In the genomic region with DNA sequence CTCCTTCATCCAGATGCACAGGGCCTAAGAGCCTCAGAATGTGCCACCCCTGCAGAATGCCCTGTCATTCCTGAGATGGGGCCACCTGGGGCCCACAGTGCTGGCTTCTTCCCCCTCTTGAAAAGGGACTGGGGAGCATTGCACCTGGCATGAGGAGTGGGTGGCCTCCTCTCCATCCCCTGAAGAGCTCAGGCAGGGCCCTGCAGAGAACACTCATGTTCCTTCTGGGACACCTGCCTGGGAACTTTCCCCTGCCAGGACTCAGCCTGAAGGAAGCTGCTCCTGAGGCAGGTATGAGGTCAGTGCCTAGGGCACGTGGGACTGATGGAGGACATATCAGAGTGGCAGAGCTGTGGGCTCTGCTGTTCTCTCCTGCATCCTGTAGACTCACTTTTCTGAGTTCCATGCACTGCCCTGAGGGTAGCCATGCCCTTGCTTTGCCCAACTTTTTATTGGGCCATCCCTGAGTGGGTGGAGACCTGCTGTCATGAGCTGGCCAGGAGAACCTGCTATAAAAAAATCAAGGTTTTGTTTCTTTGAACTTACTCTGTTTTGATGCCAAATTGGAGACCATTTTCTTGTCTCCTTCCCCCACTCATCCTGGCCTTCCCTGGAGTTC, we compare ENCODE assay signal across 27 cellular contexts. TPM values are rescaled to one million over a fixed set of nuclear protein-coding genes. Genes with fewer than 3 reads are reported as not detected.
A peak's percentile ranks its signal among the peaks of the same experiment; 100 is the strongest.
DNase-seq lines count a peak whose midpoint lies in the region; TF ChIP-seq lines count a peak whose summit lies in the region.
"Had no signal": no experiment of that assay in that cellular context is flagged by ENCODE, and none has a peak within 500 bp of the region (broad histone marks: within the 10 kb centered on the region; RNA-seq: fewer than 3 reads in every experiment).

No MANE protein-coding gene starts in this region.

- no peaks in the 10 kb centered on the region for H3K27me3 ChIP-seq in HUES48 (ENCODE audit: control insufficient read depth, insufficient read depth, low read length)
- no peaks in the 10 kb centered on the region for H3K27me3 ChIP-seq in mammary epithelial cell (ENCODE audit: insufficient read depth, low read length)
- no peaks in the 10 kb centered on the region for H3K27me3 ChIP-seq in neural progenitor cell
- H3K27me3 ChIP-seq: dorsolateral prefrontal cortex, gastroesophageal sphincter, hepatocyte, Peyer's patch had no signal

- H3K4me3 Mint-ChIP-seq in activated T-cell treated with anti-CD3 and anti-CD28 coated beads, Interleukin-2, amount 50 U/mL, for 24 hours = no peak overlapping the region
- no peak overlapping the region for H3K4me3 Mint-ChIP-seq in neural progenitor cell
- H3K4me3 Mint-ChIP-seq: activated CD4-positive, alpha-beta memory T cell treated with anti-CD3 and anti-CD28 coated beads, Interleukin-2, amount 10 ng/mL, durations not matched to agents 7 days and 5 days; activated T-cell treated with anti-CD3 and anti-CD28 coated beads, Interleukin-2, amount 50 U/mL, for 4 hours; CD4-positive, alpha-beta T cell; nephron; T-helper 2 cell treated with Interferon-gamma antibody and Interleukin-4, amounts not matched to agents 5 μg/mL and 100 μg/mL, for 36 hours had no signal

- peaks cover 54% of the 10 kb centered on the region for H3K36me3 ChIP-seq in HUES48 (ENCODE audit: control insufficient read depth, insufficient read depth, low read length)
- peaks cover 4% of the 10 kb centered on the region for H3K36me3 ChIP-seq in mammary epithelial cell (ENCODE audit: insufficient read depth, low read length)
- no peaks in the 10 kb centered on the region for H3K36me3 ChIP-seq in neural progenitor cell

- H2AFZ ChIP-seq in mammary epithelial cell (ENCODE audit: low read depth, low read length) = no peak overlapping the region
- H2AFZ ChIP-seq in neural progenitor cell (replicated peaks) = no peak overlapping the region
- H2AFZ ChIP-seq: hepatocyte, parathyroid adenoma had no signal

- no peaks in the 10 kb centered on the region for H3K27me3 Mint-ChIP-seq in activated T-cell treated with anti-CD3 and anti-CD28 coated beads, Interleukin-2, amount 50 U/mL, for 24 hours
- no peaks in the 10 kb centered on the region for H3K27me3 Mint-ChIP-seq in neural progenitor cell (ENCODE audit: insufficient read depth, low read depth)
- H3K27me3 Mint-ChIP-seq: activated CD4-positive, alpha-beta memory T cell treated with anti-CD3 and anti-CD28 coated beads, Interleukin-2, amount 10 ng/mL, durations not matched to agents 7 days and 5 days; CD4-positive, alpha-beta T cell had no signal

- H3K9ac ChIP-seq in HUES48 (ENCODE audit: low read depth, low read length) (no peak overlapping the region), mammary epithelial cell (ENCODE audit: insufficient read depth, low read length) (no peak overlapping the region), neural progenitor cell (no peak overlapping the region)
- H3K9ac ChIP-seq: parathyroid adenoma had no signal

- H3K9me3 ChIP-seq in HUES48 (ENCODE audit: control insufficient read depth, insufficient read depth, low read length) = no peaks in the 10 kb centered on the region
- no peaks in the 10 kb centered on the region for H3K9me3 ChIP-seq in mammary epithelial cell (replicated peaks; ENCODE audit: insufficient read depth, low read length)
- H3K9me3 ChIP-seq in neural progenitor cell (ENCODE audit: low read depth) = no peaks in the 10 kb centered on the region
- H3K9me3 ChIP-seq: gastroesophageal sphincter, Peyer's patch had no signal

- H4K20me1 ChIP-seq in mammary epithelial cell (ENCODE audit: insufficient read depth, low read length) (peaks cover 2% of the 10 kb centered on the region), neural progenitor cell (ENCODE audit: low read depth) (peaks cover 36% of the 10 kb centered on the region)

- in situ Hi-C loops in mammary epithelial cell (cut with MboI; ENCODE audit: low sequenced_read_pairs in 2 of 2) = loop anchor here in 1 of 2 donors (10.0 kb wide), 1 partner anchor 215 kb away; a partner anchor contains a TSS

- no peak for DNase-seq in activated T-cell treated with anti-CD3 and anti-CD28 coated beads, Interleukin-2, amount 50 U/mL, for 24 hours
- no peak for DNase-seq in activated T-cell treated with anti-CD3 and anti-CD28 coated beads, Interleukin-2, amount 50 U/mL, for 1 hour
- DNase-seq in mammary epithelial cell = peak; percentile 32
- DNase-seq in neural progenitor cell (ENCODE audit: low spot score) = no peak
- DNase-seq in H4 (ENCODE audit: low spot score) = no peak
- DNase-seq in NCI-H1105 (lab: John Stamatoyannopoulos, UW) = no peak
- DNase-seq: activated CD4-positive, alpha-beta memory T cell treated with anti-CD3 and anti-CD28 coated beads, Interleukin-2, amount 10 ng/mL, durations not matched to agents 7 days and 5 days; activated CD4-positive, CD25-positive, alpha-beta regulatory T cell treated with anti-CD3 and anti-CD28 coated beads, Interleukin-2, amount 50 U/mL, for 72 hours; activated gamma-delta T cell treated with Interleukin-2 at 50 U/mL for 16 hours; activated T-cell treated with anti-CD3 and anti-CD28 coated beads, Interleukin-2, amount 50 U/mL, for 4 hours; CD4-positive, alpha-beta T cell; dorsolateral prefrontal cortex; GOT3; KBM-7; MM.1S; NCI-H2081 treated with DMSO at 0.1 percent for 48 hours; NCI-H345; SIG-M5; stimulated activated naive CD8-positive, alpha-beta T cell treated with anti-CD3 and anti-CD28 coated beads, Interleukin-15, Interleukin-2, amounts not matched to agents 100 U/mL and 50 U/mL, for 24 hours had no signal

- no CpG with 5 or more reads among the region's 1 CpG for WGBS in mammary epithelial cell (ENCODE audit: low coverage, missing lambda C conversion rate)

- H3K4me1 ChIP-seq in HUES48 (ENCODE audit: control insufficient read depth, insufficient read depth, low read length) = peaks cover 16% of the 10 kb centered on the region
- no peaks in the 10 kb centered on the region for H3K4me1 ChIP-seq in mammary epithelial cell (ENCODE audit: insufficient read depth, low read length)
- H3K4me1 ChIP-seq in neural progenitor cell = peaks cover 35% of the 10 kb centered on the region
- H3K4me1 ChIP-seq: gastroesophageal sphincter, parathyroid adenoma, Peyer's patch had no signal

- H3K4me3 ChIP-seq in HUES48 (ENCODE audit: low read depth, low read length) (no peak overlapping the region), mammary epithelial cell (replicated peaks in 1 of 3; ENCODE audit: insufficient read depth in 1 of 3, low read depth in 2 of 3, low read length in 3 of 3) (no peak overlapping the region), neural progenitor cell (no peak overlapping the region)
- H3K4me3 ChIP-seq: dorsolateral prefrontal cortex, gastroesophageal sphincter, hepatocyte, Peyer's patch, smooth muscle cell had no signal

- H3K36me3 Mint-ChIP-seq in activated T-cell treated with anti-CD3 and anti-CD28 coated beads, Interleukin-2, amount 50 U/mL, for 24 hours (ENCODE audit: low read depth) = peaks cover 83% of the 10 kb centered on the region
- H3K36me3 Mint-ChIP-seq in neural progenitor cell = peaks cover 27% of the 10 kb centered on the region

- intact Hi-C loops in mammary epithelial cell (cut with micrococcal nuclease) = loop anchor here (5.0 to 10.0 kb wide), 2 partner anchors 153 to 1195 kb away; no protein-coding TSS in a partner anchor

- BruUV-seq in mammary epithelial cell (replicated peaks; lab: Mats Ljungman, UMichigan) = TSS peak; percentile 55

- H3F3A ChIP-seq in neural progenitor cell (ENCODE audit: low read depth) = peaks cover 28% of the 10 kb centered on the region

- no peaks in the 10 kb centered on the region for H3K79me2 ChIP-seq in mammary epithelial cell (ENCODE audit: insufficient read depth, low read length)
- H3K79me2 ChIP-seq in neural progenitor cell (ENCODE audit: low read depth) = no peaks in the 10 kb centered on the region
- H3K79me2 ChIP-seq: hepatocyte, parathyroid adenoma had no signal

- CTCF ChIA-PET in mammary epithelial cell (lab: Charles Lee; ENCODE audit: low non-redundant PET) = interaction anchor here (0.5 to 0.6 kb wide), 2 partner anchors 10 to 86 kb away, joined by 3 read pairs; no protein-coding TSS in a partner anchor

- no peaks in the 10 kb centered on the region for H3K9me3 Mint-ChIP-seq in activated T-cell treated with anti-CD3 and anti-CD28 coated beads, Interleukin-2, amount 50 U/mL, for 24 hours
- no peaks in the 10 kb centered on the region for H3K9me3 Mint-ChIP-seq in neural progenitor cell
- H3K9me3 Mint-ChIP-seq: activated CD4-positive, alpha-beta memory T cell treated with anti-CD3 and anti-CD28 coated beads, Interleukin-2, amount 10 ng/mL, durations not matched to agents 7 days and 5 days; activated T-cell treated with anti-CD3 and anti-CD28 coated beads, Interleukin-2, amount 50 U/mL, for 4 hours; CD4-positive, alpha-beta T cell; nephron; T-helper 2 cell treated with Interferon-gamma antibody and Interleukin-4, amounts not matched to agents 5 μg/mL and 100 μg/mL, for 36 hours had no signal

- TF ChIP-seq CTCF in mammary epithelial cell (conservative IDR thresholded peaks at IDR 0.05 in 1 of 2, IDR thresholded peaks at IDR 0.05 in 1 of 2; ENCODE audit: extremely low read depth in 1 of 2, insufficient read depth in 1 of 2, low read depth in 1 of 2, low read length in 2 of 2) (no peak), neural progenitor cell (IDR thresholded peaks at IDR 0.05) (no peak)

- dilution Hi-C loops in mammary epithelial cell (cut with HindIII; ENCODE audit: low sequenced_read_pairs) = no loop called here

- peaks cover 6% of the 10 kb centered on the region for H3K4me1 Mint-ChIP-seq in activated T-cell treated with anti-CD3 and anti-CD28 coated beads, Interleukin-2, amount 50 U/mL, for 24 hours (ENCODE audit: low read depth)
- H3K4me1 Mint-ChIP-seq in neural progenitor cell = peaks cover 33% of the 10 kb centered on the region

- H3K27ac Mint-ChIP-seq in activated T-cell treated with anti-CD3 and anti-CD28 coated beads, Interleukin-2, amount 50 U/mL, for 24 hours = peak overlapping the region; percentile 55
- no peak overlapping the region for H3K27ac Mint-ChIP-seq in neural progenitor cell
- H3K27ac Mint-ChIP-seq: activated CD4-positive, alpha-beta memory T cell treated with anti-CD3 and anti-CD28 coated beads, Interleukin-2, amount 10 ng/mL, durations not matched to agents 7 days and 5 days; CD4-positive, alpha-beta T cell; nephron; T-helper 2 cell treated with Interferon-gamma antibody and Interleukin-4, amounts not matched to agents 5 μg/mL and 100 μg/mL, for 36 hours had no signal

- H3K27ac ChIP-seq in HUES48 (ENCODE audit: low read depth, low read length) (peak overlapping the region; percentile 9), mammary epithelial cell (ENCODE audit: insufficient read depth, low read depth, low read length) (no peak overlapping the region), neural progenitor cell (peak overlapping the region; percentile 34)
- H3K27ac ChIP-seq: gastroesophageal sphincter, hepatocyte, parathyroid adenoma, Peyer's patch had no signal

- H3K4me2 ChIP-seq in mammary epithelial cell (ENCODE audit: insufficient read depth, low read depth, low read length) = no peak overlapping the region
- peak overlapping the region; percentile 30 for H3K4me2 ChIP-seq in neural progenitor cell
- H3K4me2 ChIP-seq: hepatocyte, smooth muscle cell had no signal

RNA-seq across cellular contexts. Expression of a gene that starts 19.5 kb away (rescaled TPM):
- total RNA-seq in mammary epithelial cell = 10 to 100 TPM; 13.2 to 13.3 TPM
- 44.3 TPM for polyA plus RNA-seq in mammary epithelial cell
- 14.6 TPM for polyA minus RNA-seq in mammary epithelial cell
- total RNA-seq in neural progenitor cell (ENCODE audit: low replicate concordance) = 30.4 and 56.5 TPM in 2 replicates
- total RNA-seq in H4 (2014; rRNA removed; shearing (Covaris generic)) = 44.2 and 53.5 TPM in 2 replicates

RNA-seq across cellular contexts. Expression of a gene that starts 47.2 kb away (rescaled TPM):
- 10 to 100 TPM; 23.2 to 31.8 TPM for total RNA-seq in mammary epithelial cell
- polyA plus RNA-seq in mammary epithelial cell = 14.3 TPM
- polyA minus RNA-seq in mammary epithelial cell = 29.9 TPM
- total RNA-seq in neural progenitor cell (ENCODE audit: low replicate concordance) = 35.4 and 44.9 TPM in 2 replicates
- 22.4 and 22.6 TPM in 2 replicates for total RNA-seq in H4 (2014; rRNA removed; shearing (Covaris generic))
